39 cellular contexts compared by ENCODE assay signal in genomic region chr2:44280869-44281268, GRCh38. TPM values are rescaled to one million over a fixed set of nuclear protein-coding genes. Genes with fewer than 3 reads are reported as not detected.
"Had no signal": no experiment of that assay in that cellular context is flagged by ENCODE, and none has a peak within 500 bp of the region (broad histone marks: within the 10 kb centered on the region; RNA-seq: fewer than 3 reads in every experiment).

No MANE protein-coding gene starts in this region.

- H3K27me3 ChIP-seq: MG63 had no signal

- H3K4me3 ChIP-seq: MG63 had no signal

- DNase-seq: Karpas-422, Kasumi-1, MG63, MM.1S, MV-4-11, NCI-H1048, NCI-H1092, NCI-H1092 treated with DMSO at 0.1 percent for 48 hours, NCI-H1105, NCI-H1105 treated with DMSO at 0.1 percent for 48 hours, NCI-H1417, NCI-H1417 treated with DMSO at 0.1 percent for 48 hours, NCI-H1436, NCI-H1436 treated with DMSO at 0.1 percent for 48 hours, NCI-H146, NCI-H1694, NCI-H1694 treated with DMSO at 0.1 percent for 48 hours, NCI-H187, NCI-H187 treated with DMSO at 0.1 percent for 48 hours, NCI-H1930, NCI-H2029, NCI-H2029 treated with DMSO at 0.1 percent for 48 hours, NCI-H2081, NCI-H2081 treated with DMSO at 0.1 percent for 48 hours, NCI-H2107, NCI-H2171, NCI-H2171 treated with DMSO at 0.1 percent for 48 hours, NCI-H2227 treated with DMSO at 0.1 percent for 48 hours, NCI-H226, NCI-H345, NCI-H446, NCI-H446 treated with DMSO at 0.1 percent for 48 hours, NCI-H510A, NCI-H510A treated with DMSO at 0.1 percent for 48 hours, NCI-H524, NCI-H524 treated with DMSO at 0.1 percent for 48 hours had no signal

- H3K9me3 ChIP-seq: MG63 had no signal

- H3K36me3 ChIP-seq: MG63 had no signal

RNA-seq across cellular contexts. Expression of gene SLC3A1, which starts 5.6 kb away (rescaled TPM):
- total RNA-seq: LHCN-M2, M059J, MCF 10A had no signal
